ENCODE assay signal across 30 cellular contexts in genomic region chr2:133526468-133526769, GRCh38. TPM values are rescaled to one million over a fixed set of nuclear protein-coding genes. Genes with fewer than 3 reads are reported as not detected.
"Had no signal": no experiment of that assay in that cellular context is flagged by ENCODE, and none has a peak within 500 bp of the region (broad histone marks: within the 10 kb centered on the region; RNA-seq: fewer than 3 reads in every experiment).

No MANE protein-coding gene starts in this region.

- H3K27ac ChIP-seq: adrenal gland, ascending aorta, brain microvascular endothelial cell, gastrocnemius medialis, hepatocyte, ovary, sigmoid colon, tibial artery, upper lobe of right lung had no signal

- DNase-seq: activated CD4-positive, alpha-beta T cell treated with anti-CD3 and anti-CD28 coated beads for 36 hours; activated CD4-positive, CD25-positive, alpha-beta regulatory T cell; activated effector memory CD4-positive, alpha-beta T cell treated with Interleukin-2 at 50 U/mL for 16 hours; activated naive CD4-positive, alpha-beta T cell treated with Interleukin-2 at 50 U/mL for 16 hours; activated T-cell treated with anti-CD3 and anti-CD28 coated beads for 4 hours; activated T-cell treated with anti-CD3 and anti-CD28 coated beads, Interleukin-2, amount 50 U/mL, for 72 hours; adrenal gland; brain microvascular endothelial cell; cortex of kidney; gastrocnemius medialis; left cardiac atrium; mammary epithelial cell; naive thymus-derived CD4-positive, alpha-beta T cell; ovary; sigmoid colon; small intestine; stimulated activated CD4-positive, alpha-beta T cell treated with anti-CD3 and anti-CD28 coated beads, Interleukin-1b, Interleukin-23, amount 100 ng/mL, for 48 hours; stimulated activated CD4-positive, alpha-beta T cell treated with anti-CD3 and anti-CD28 coated beads, Interleukin-4, amount 100 ng/mL, for 4 hours; stimulated activated CD8-positive, alpha-beta memory T cell treated with anti-CD3 and anti-CD28 coated beads, Interleukin-4, amount 100 ng/mL, for 48 hours; stimulated activated naive CD8-positive, alpha-beta T cell treated with anti-CD3 and anti-CD28 coated beads, Interleukin-15, amount 100 ng/mL, for 72 hours; substantia nigra; T-cell; tibial artery; upper lobe of right lung had no signal

- H2AFZ ChIP-seq: hepatocyte had no signal

- H3K4me1 ChIP-seq: adrenal gland, ascending aorta, gastrocnemius medialis, sigmoid colon, tibial artery, upper lobe of right lung had no signal

- H3K79me2 ChIP-seq: hepatocyte had no signal

- H3K4me3 ChIP-seq: adrenal gland, ascending aorta, gastrocnemius medialis, hepatocyte, ovary, sigmoid colon, tibial artery, upper lobe of right lung had no signal

- H3K27me3 ChIP-seq: adrenal gland, ascending aorta, brain microvascular endothelial cell, gastrocnemius medialis, hepatocyte, ovary, sigmoid colon, tibial artery, upper lobe of right lung had no signal

- H3K4me2 ChIP-seq: hepatocyte had no signal

- H3K9me3 ChIP-seq: adrenal gland, ascending aorta, gastrocnemius medialis, ovary, sigmoid colon, tibial artery, upper lobe of right lung had no signal

- FAIRE-seq: endothelial cell of umbilical vein, keratinocyte, small intestine had no signal

- ATAC-seq: activated CD4-positive, alpha-beta T cell treated with anti-CD3 and anti-CD28 coated beads for 36 hours; activated T-cell treated with anti-CD3 and anti-CD28 coated beads, Interleukin-2, amount 50 U/mL, for 72 hours; gastrocnemius medialis; left cardiac atrium; naive thymus-derived CD4-positive, alpha-beta T cell; stimulated activated memory B cell treated with anti-CD40 and anti-IgM and Interleukin-4, amounts not matched to agents 10 μg/mL and 1 μg/mL and 100 μg/mL, for 72 hours; stimulated activated naive CD8-positive, alpha-beta T cell treated with anti-CD3 and anti-CD28 coated beads, Interleukin-15, amount 100 ng/mL, for 72 hours; T-cell; upper lobe of right lung had no signal

- H3K36me3 ChIP-seq: adrenal gland, ascending aorta, brain microvascular endothelial cell, gastrocnemius medialis, ovary, sigmoid colon, tibial artery, upper lobe of right lung had no signal

RNA-seq across cellular contexts. Expression of gene NCKAP5, which starts 41.8 kb away (rescaled TPM):
- total RNA-seq: activated CD4-positive, alpha-beta T cell treated with anti-CD3 and anti-CD28 coated beads for 36 hours; activated T-cell treated with anti-CD3 and anti-CD28 coated beads, Interleukin-2, amount 50 U/mL, for 72 hours; T-helper 2 cell treated with Interferon-gamma antibody and Interleukin-4, amounts not matched to agents 100 ng/mL and 5 ng/mL, for 36 hours had no signal
- polyA plus RNA-seq: naive thymus-derived CD4-positive, alpha-beta T cell had no signal
